20 cellular contexts compared by ENCODE assay signal in genomic region chr15:65431731-65432130, GRCh38. TPM values are rescaled to one million over a fixed set of nuclear protein-coding genes. Genes with fewer than 3 reads are reported as not detected.
A peak's percentile ranks its signal among the peaks of the same experiment; 100 is the strongest.
DNase-seq lines count a peak whose midpoint lies in the region; ATAC-seq and TF ChIP-seq lines count a peak whose summit lies in the region.
"Had no signal": no experiment of that assay in that cellular context is flagged by ENCODE, and none has a peak within 500 bp of the region (broad histone marks: within the 10 kb centered on the region; RNA-seq: fewer than 3 reads in every experiment).

No MANE protein-coding gene starts in this region.

- no peak for TF ChIP-seq CTCF in coronary artery (IDR thresholded peaks at IDR 0.05)
- TF ChIP-seq CTCF in omental fat pad (IDR thresholded peaks at IDR 0.05): no peak

- no peak for ATAC-seq in omental fat pad (ENCODE audit: low FRiP score)
- ATAC-seq: CD8-positive, alpha-beta T cell; GM12878; HCT116; HepG2 had no signal

- no peak overlapping the region for H3K27ac ChIP-seq in coronary artery
- H3K27ac ChIP-seq: BLaER1 treated with 17β-estradiol and CSF1 and Interleukin-3, amounts not matched to agents 10 nM and 100 nM had no signal

- intact Hi-C loops in posterior vena cava (cut with DNase I): no loop called here

- no peak overlapping the region for H3K4me3 ChIP-seq in coronary artery
- H3K4me3 ChIP-seq: BLaER1 treated with 17β-estradiol and CSF1 and Interleukin-3, amounts not matched to agents 10 nM and 100 nM; GM12878 had no signal

- DNase-seq in activated effector memory CD4-positive, alpha-beta T cell treated with anti-CD3 and anti-CD28 coated beads, Interleukin-2, amount 50 U/mL, for 16 hours: peak; percentile 8
- no peak for DNase-seq in activated effector memory CD4-positive, alpha-beta T cell treated with Interleukin-2 at 50 U/mL for 16 hours
- DNase-seq in coronary artery (ENCODE audit: low spot score) (peak; percentile 24), posterior vena cava (ENCODE audit: low spot score) (peak; percentile 20), DMS 273 (lab: John Stamatoyannopoulos, UW; ENCODE audit: unreplicated experiment) (no peak), omental fat pad (ENCODE audit: low spot score) (no peak)
- DNase-seq: Calu3; CD8-positive, alpha-beta T cell; DMS 273 treated with DMSO at 0.1 percent for 48 hours; DMS53; DND-41; EL; GOT3; H7; HFFc6 had no signal

RNA-seq across cellular contexts. Expression of gene IGDCC4, which starts 9.0 kb away (rescaled TPM):
- total RNA-seq in posterior vena cava (1 to 10 TPM; 1.2 to 4.7 TPM), omental fat pad (10 to 100 TPM in 1 of 4 donors, 1 to 10 TPM in 1, under 1 TPM in 2; 0.25 to 11.3 (median 1.1) TPM)
- total RNA-seq: B cell had no signal

RNA-seq across cellular contexts. Expression of gene IGDCC3, which starts 53.9 kb away (rescaled TPM):
- total RNA-seq in posterior vena cava: not detected
- not detected for total RNA-seq in omental fat pad
- total RNA-seq: B cell; Calu3; CD8-positive, alpha-beta T cell; HFFc6 had no signal

Comparison
In these comparisons a context has a peak if more than half of its experiments do, and no peak if none do; other contexts are left out.
1. DNase-seq: peak in activated effector memory CD4-positive, alpha-beta T cell treated with anti-CD3 and anti-CD28 coated beads, Interleukin-2, amount 50 U/mL, for 16 hours (single experiment), coronary artery (single experiment) and posterior vena cava (single experiment); none in activated effector memory CD4-positive, alpha-beta T cell treated with Interleukin-2 at 50 U/mL for 16 hours (single experiment), DMS 273 (single experiment) and omental fat pad (single experiment).